28 cellular contexts compared by ENCODE assay signal in genomic region chr6:36136551-36136950, GRCh38.
"Had no signal": no experiment of that assay in that cellular context is flagged by ENCODE, and none has a peak within 500 bp of the region (broad histone marks: within the 10 kb centered on the region; RNA-seq: fewer than 3 reads in every experiment).

No MANE protein-coding gene starts in this region.

- H3K27me3 Mint-ChIP-seq: activated CD4-positive, alpha-beta T cell treated with anti-CD3 and anti-CD28 coated beads for 36 hours; activated naive CD8-positive, alpha-beta T cell treated with anti-CD3 and anti-CD28 coated beads, Interleukin-2, amount 10 ng/mL, durations not matched to agents 7 days and 5 days; activated T-cell treated with anti-CD3 and anti-CD28 coated beads, Interleukin-2, amount 50 U/mL, for 24 hours; activated T-helper 17 cell treated with anti-CD3 and anti-CD28 coated beads, Interleukin-2, amount 50 U/mL, for 72 hours; naive thymus-derived CD4-positive, alpha-beta T cell had no signal

- H3K27me3 ChIP-seq: right atrium auricular region, uterus had no signal

- H3K27ac Mint-ChIP-seq: activated CD4-positive, alpha-beta T cell treated with anti-CD3 and anti-CD28 coated beads for 36 hours; activated naive CD8-positive, alpha-beta T cell treated with anti-CD3 and anti-CD28 coated beads, Interleukin-2, amount 10 ng/mL, durations not matched to agents 7 days and 5 days; endodermal cell; T-helper 1 cell treated with Interleukin-12 subunit alpha and Interleukin-12 subunit beta and Interleukin-4 antibody, amounts not matched to agents 30 μg/mL and 1 μg/mL, for 36 hours had no signal

- DNase-seq: activated CD4-positive, alpha-beta T cell treated with anti-CD3 and anti-CD28 coated beads for 36 hours; activated CD4-positive, CD25-positive, alpha-beta regulatory T cell; activated CD8-positive, alpha-beta memory T cell treated with anti-CD3 and anti-CD28 coated beads, Interleukin-2, amount 50 U/mL, for 4 hours; activated naive CD4-positive, alpha-beta T cell; activated naive CD8-positive, alpha-beta T cell treated with anti-CD3 and anti-CD28 coated beads, Interleukin-2, amount 10 ng/mL, durations not matched to agents 7 days and 5 days; activated T-cell treated with anti-CD3 and anti-CD28 coated beads, Interleukin-2, amount 50 U/mL, for 24 hours; amniotic stem cell; caudate nucleus; endodermal cell; foreskin fibroblast; heart left ventricle; hypothalamus; immature natural killer cell; kidney; left colon; midbrain; naive thymus-derived CD4-positive, alpha-beta T cell; stimulated activated CD4-positive, alpha-beta T cell treated with anti-CD3 and anti-CD28 coated beads, Interleukin-15, amount 100 ng/mL, for 24 hours; stimulated activated CD4-positive, alpha-beta T cell treated with anti-CD3 and anti-CD28 coated beads, Interleukin-2, amount 100 ng/mL, for 24 hours; stimulated activated naive CD8-positive, alpha-beta T cell treated with anti-CD3 and anti-CD28 coated beads, Interleukin-15, Interleukin-2, amounts not matched to agents 100 U/mL and 50 U/mL, for 24 hours; T1000; trophoblast cell; uterus had no signal

- H3K4me3 ChIP-seq: heart left ventricle, right atrium auricular region, thoracic aorta, uterus had no signal

- ATAC-seq: activated CD4-positive, alpha-beta T cell treated with anti-CD3 and anti-CD28 coated beads for 36 hours; activated T-helper 17 cell treated with anti-CD3 and anti-CD28 coated beads, Interleukin-2, amount 50 U/mL, for 72 hours; esophagus mucosa; heart left ventricle; left colon; naive thymus-derived CD4-positive, alpha-beta T cell; stimulated activated naive CD8-positive, alpha-beta T cell treated with anti-CD3 and anti-CD28 coated beads, Interleukin-15, Interleukin-2, amounts not matched to agents 100 U/mL and 50 U/mL, for 24 hours had no signal

- H3K4me3 Mint-ChIP-seq: activated CD4-positive, alpha-beta T cell treated with anti-CD3 and anti-CD28 coated beads for 36 hours; activated naive CD8-positive, alpha-beta T cell treated with anti-CD3 and anti-CD28 coated beads, Interleukin-2, amount 10 ng/mL, durations not matched to agents 7 days and 5 days; activated T-cell treated with anti-CD3 and anti-CD28 coated beads, Interleukin-2, amount 50 U/mL, for 24 hours; activated T-helper 17 cell treated with anti-CD3 and anti-CD28 coated beads, Interleukin-2, amount 50 U/mL, for 72 hours; endodermal cell; immature natural killer cell; naive thymus-derived CD4-positive, alpha-beta T cell; T-helper 1 cell treated with Interleukin-12 subunit alpha and Interleukin-12 subunit beta and Interleukin-4 antibody, amounts not matched to agents 30 μg/mL and 1 μg/mL, for 36 hours had no signal

- H3K27ac ChIP-seq: heart left ventricle, right atrium auricular region, thoracic aorta, uterus had no signal

- H3K36me3 ChIP-seq: right atrium auricular region, uterus had no signal

- H3K9me3 Mint-ChIP-seq: activated naive CD8-positive, alpha-beta T cell treated with anti-CD3 and anti-CD28 coated beads, Interleukin-2, amount 10 ng/mL, durations not matched to agents 7 days and 5 days; activated T-cell treated with anti-CD3 and anti-CD28 coated beads, Interleukin-2, amount 50 U/mL, for 24 hours; activated T-helper 17 cell treated with anti-CD3 and anti-CD28 coated beads, Interleukin-2, amount 50 U/mL, for 72 hours; endodermal cell; immature natural killer cell; naive thymus-derived CD4-positive, alpha-beta T cell; T-helper 1 cell treated with Interleukin-12 subunit alpha and Interleukin-12 subunit beta and Interleukin-4 antibody, amounts not matched to agents 30 μg/mL and 1 μg/mL, for 36 hours had no signal

- H3K9me3 ChIP-seq: heart left ventricle, right atrium auricular region, thoracic aorta, uterus had no signal
